8 cellular contexts compared by ENCODE assay signal in genomic region chr22:25110596-25110845, GRCh38.
DNase-seq lines count a peak whose midpoint lies in the region; ATAC-seq and TF ChIP-seq lines count a peak whose summit lies in the region.

No MANE protein-coding gene starts in this region.

- DNase-seq in activated CD4-positive, alpha-beta T cell treated with anti-CD3 and anti-CD28 coated beads for 36 hours: no peak
- no peak for DNase-seq in activated CD4-positive, alpha-beta T cell treated with anti-CD3 and anti-CD28 coated beads, Interleukin-2, amount 50 U/mL, for 1 hour
- no peak for DNase-seq in activated naive CD8-positive, alpha-beta T cell treated with anti-CD3 and anti-CD28 coated beads, Interleukin-2, amount 50 U/mL, for 24 hours
- peak; percentile 89 for DNase-seq in iPS-NIHi7 (ENCODE audit: extremely low spot score)
- no peak for DNase-seq in stomach
- no peak for DNase-seq in nucleus accumbens (lab: John Stamatoyannopoulos, UW)
- no peak for DNase-seq in activated gamma-delta T cell (lab: John Stamatoyannopoulos, UW)

- H3K4me1 ChIP-seq in stomach: peaks cover 52 to 62% (median 56%) of the 10 kb centered on the region in 4 donors

- H3K4me3 Mint-ChIP-seq in activated CD4-positive, alpha-beta T cell treated with anti-CD3 and anti-CD28 coated beads for 36 hours: peak overlapping the region; percentile 64
- H3K4me3 Mint-ChIP-seq in activated naive CD8-positive, alpha-beta T cell treated with anti-CD3 and anti-CD28 coated beads, Interleukin-2, amount 50 U/mL, for 24 hours: peak overlapping the region; percentile 77

- H3K27ac Mint-ChIP-seq in activated CD4-positive, alpha-beta T cell treated with anti-CD3 and anti-CD28 coated beads for 36 hours: no peak overlapping the region
- peak overlapping the region; percentile 70 for H3K27ac Mint-ChIP-seq in activated naive CD8-positive, alpha-beta T cell treated with anti-CD3 and anti-CD28 coated beads, Interleukin-2, amount 50 U/mL, for 24 hours

- peak overlapping the region; percentile 56 to 63 (median 60) for H3K4me3 ChIP-seq in stomach

- H3K27ac ChIP-seq in stomach: peak overlapping the region; percentile 86 to 95 (median 93)

- H3K9me3 Mint-ChIP-seq in activated CD4-positive, alpha-beta T cell treated with anti-CD3 and anti-CD28 coated beads for 36 hours (ENCODE audit: low read depth): peaks cover 5% of the 10 kb centered on the region
- no peaks in the 10 kb centered on the region for H3K9me3 Mint-ChIP-seq in activated naive CD8-positive, alpha-beta T cell treated with anti-CD3 and anti-CD28 coated beads, Interleukin-2, amount 50 U/mL, for 24 hours

- no peaks in the 10 kb centered on the region for H3K27me3 Mint-ChIP-seq in activated CD4-positive, alpha-beta T cell treated with anti-CD3 and anti-CD28 coated beads for 36 hours
- peaks cover 2% of the 10 kb centered on the region for H3K27me3 Mint-ChIP-seq in activated naive CD8-positive, alpha-beta T cell treated with anti-CD3 and anti-CD28 coated beads, Interleukin-2, amount 50 U/mL, for 24 hours

- peaks cover 24% of the 10 kb centered on the region for H3K4me1 Mint-ChIP-seq in activated CD4-positive, alpha-beta T cell treated with anti-CD3 and anti-CD28 coated beads for 36 hours
- H3K4me1 Mint-ChIP-seq in activated naive CD8-positive, alpha-beta T cell treated with anti-CD3 and anti-CD28 coated beads, Interleukin-2, amount 50 U/mL, for 24 hours: peaks cover 21% of the 10 kb centered on the region

- peaks cover 0 to 5% (median 0%) of the 10 kb centered on the region in 4 donors for H3K9me3 ChIP-seq in stomach

- H3K36me3 ChIP-seq in stomach: peaks cover 0 to 7% (median 0%) of the 10 kb centered on the region in 4 donors

- intact Hi-C loops in activated CD4-positive, alpha-beta T cell treated with anti-CD3 and anti-CD28 coated beads for 36 hours (cut with DNase I, micrococcal nuclease): loop anchor here (2.0 kb wide), 3 partner anchors 24 to 62 kb away; no protein-coding TSS in a partner anchor
- intact Hi-C loops in stomach (cut with DNase I; ENCODE audit: low total_unique reads): no loop called here

- CTCF ChIA-PET in activated CD4-positive, alpha-beta T cell treated with anti-CD3 and anti-CD28 coated beads for 36 hours (lab: Charles Lee): interaction anchor here (0.6 to 2.1 kb wide), 7 partner anchors 15 to 260 kb away, joined by 3 to 7 read pairs (median 4); no protein-coding TSS in a partner anchor

- no peak for TF ChIP-seq EP300 in stomach (IDR thresholded peaks at IDR 0.05)

- TF ChIP-seq POLR2A in stomach (IDR thresholded peaks at IDR 0.05): no peak

- no peak for TF ChIP-seq CTCF in stomach (IDR thresholded peaks at IDR 0.05)

- peaks cover 0 to 21% (median 4%) of the 10 kb centered on the region in 3 donors for H3K27me3 ChIP-seq in stomach

- WGBS in stomach, 5 donors: 19 to 29% (median 25%) methylated on average over 4 of the region's 4 CpGs

- H3K36me3 Mint-ChIP-seq in activated CD4-positive, alpha-beta T cell treated with anti-CD3 and anti-CD28 coated beads for 36 hours (ENCODE audit: low read depth): no peaks in the 10 kb centered on the region
- no peaks in the 10 kb centered on the region for H3K36me3 Mint-ChIP-seq in activated naive CD8-positive, alpha-beta T cell treated with anti-CD3 and anti-CD28 coated beads, Interleukin-2, amount 50 U/mL, for 24 hours (ENCODE audit: low read depth)

- POLR2A ChIA-PET in activated CD4-positive, alpha-beta T cell treated with anti-CD3 and anti-CD28 coated beads for 36 hours (lab: Charles Lee): no interaction called here

- ATAC-seq in activated CD4-positive, alpha-beta T cell treated with anti-CD3 and anti-CD28 coated beads for 36 hours: no peak
- no peak for ATAC-seq in activated naive CD8-positive, alpha-beta T cell treated with anti-CD3 and anti-CD28 coated beads, Interleukin-2, amount 50 U/mL, for 24 hours
- no peak for ATAC-seq in HG03457 (IDR thresholded peaks at IDR 0.05; ENCODE audit: unreplicated experiment)
